8 cellular contexts compared by ENCODE assay signal in the genomic region with DNA sequence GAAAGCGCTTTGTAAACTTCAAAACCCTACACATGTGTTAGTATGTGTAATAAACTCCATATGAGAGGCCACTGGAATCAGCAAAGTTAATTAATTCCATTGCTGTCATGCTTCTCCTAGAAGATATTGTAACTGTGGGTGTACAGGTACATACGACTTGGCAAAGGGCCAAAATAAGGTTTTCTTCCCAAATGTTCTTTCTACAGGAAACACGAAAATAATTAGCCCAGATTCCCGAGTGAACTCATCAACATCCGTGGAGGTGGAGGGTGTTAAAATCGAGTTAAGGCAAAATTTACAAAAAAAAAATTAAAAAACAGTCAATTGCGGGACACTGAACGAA. TPM values are rescaled to one million over a fixed set of nuclear protein-coding genes. Genes with fewer than 3 reads are reported as not detected.
DNase-seq lines count a peak whose midpoint lies in the region; ATAC-seq and TF ChIP-seq lines count a peak whose summit lies in the region.

No MANE protein-coding gene starts in this region.

- H3K56ac ChIP-seq in mesendoderm (ENCODE audit: low read length) = peak overlapping the region; percentile 80

- intact Hi-C loops in aorta (cut with DNase I) = loop anchor here in 1 of 2 donors (10.0 kb wide), 1 partner anchor 196 kb away; a partner anchor contains a TSS
- intact Hi-C loops in sciatic nerve (cut with DNase I) = no loop called here

- H3K27ac ChIP-seq in mesendoderm (ENCODE audit: low read depth, low read length) (peak overlapping the region; percentile 86), aorta (ENCODE audit: low read depth in 1 of 2, low read length in 2 of 2) (no peak overlapping the region)

- H3K27me3 ChIP-seq in BE2C (no peaks in the 10 kb centered on the region), mesendoderm (ENCODE audit: insufficient read depth, low read length, poor library complexity) (no peaks in the 10 kb centered on the region), aorta (ENCODE audit: control insufficient read depth in 1 of 2, insufficient read depth in 2 of 2, low read length in 1 of 2) (no peaks in the 10 kb centered on the region)

- peak overlapping the region; percentile 83 for H3K18ac ChIP-seq in mesendoderm (ENCODE audit: low read length)

- no peak for TF ChIP-seq CTCF in BE2C (IDR thresholded peaks at IDR 0.05; ENCODE audit: low read depth, low read length)

- H3K9ac ChIP-seq in mesendoderm (ENCODE audit: low read length) = peak overlapping the region; percentile 70

- no peak overlapping the region for H2AK5ac ChIP-seq in mesendoderm (ENCODE audit: low read length)

- H3K36me3 ChIP-seq in BE2C = no peaks in the 10 kb centered on the region
- no peaks in the 10 kb centered on the region for H3K36me3 ChIP-seq in mesendoderm (ENCODE audit: control insufficient read depth, insufficient read depth, low read length)
- H3K36me3 ChIP-seq in aorta (ENCODE audit: control insufficient read depth in 1 of 2, insufficient read depth in 2 of 2, low read length in 1 of 2) = no peaks in the 10 kb centered on the region

- H2BK120ac ChIP-seq in mesendoderm (ENCODE audit: low read depth, low read length) = no peak overlapping the region

- H3K4ac ChIP-seq in mesendoderm (ENCODE audit: low read depth, low read length) = peak overlapping the region; percentile 16

- H2BK15ac ChIP-seq in mesendoderm (replicated peaks; ENCODE audit: low read depth) = no peak overlapping the region

- H2BK5ac ChIP-seq in mesendoderm (ENCODE audit: low read length) = no peak overlapping the region

- peak overlapping the region; percentile 80 for H3K4me3 ChIP-seq in BE2C (ENCODE audit: low read depth, low read length)
- H3K4me3 ChIP-seq in mesendoderm (ENCODE audit: low read length) = peak overlapping the region; percentile 44
- peak overlapping the region; percentile 74 to 83 for H3K4me3 ChIP-seq in aorta (ENCODE audit: low read length in 2 of 2)

- H3K4me1 ChIP-seq in BE2C (peaks cover 3% of the 10 kb centered on the region; the same call in 1 of the 2 replicates), mesendoderm (ENCODE audit: control insufficient read depth, low read depth, low read length) (no peaks in the 10 kb centered on the region), aorta (ENCODE audit: control insufficient read depth in 1 of 2, insufficient read depth in 2 of 2, low read length in 2 of 2) (no peaks in the 10 kb centered on the region)

- no CpG with 5 or more reads among the region's 8 CpGs for WGBS in mesendoderm (ENCODE audit: extremely low coverage, insufficient coverage, low lambda C conversion rate)
- 8 to 9% methylated on average over 8 of the region's 8 CpGs for WGBS in aorta, 2 donors

- peak overlapping the region; percentile 82 for H3K4me2 ChIP-seq in mesendoderm (ENCODE audit: low read length)

- ATAC-seq in GM19452 (IDR thresholded peaks at IDR 0.05; ENCODE audit: unreplicated experiment) (peak; percentile 9), aorta (ENCODE audit: low FRiP score) (no peak), GM21447 (IDR thresholded peaks at IDR 0.05; ENCODE audit: unreplicated experiment) (no peak), sciatic nerve (no peak)

- no peak overlapping the region for H4K5ac ChIP-seq in mesendoderm (ENCODE audit: low read length)

- H3K79me2 ChIP-seq in mesendoderm (ENCODE audit: control insufficient read depth, insufficient read depth, low read length) = peaks cover 27% of the 10 kb centered on the region

- no peak overlapping the region for H3K23ac ChIP-seq in mesendoderm (ENCODE audit: low read length)

- no peak overlapping the region for H4K8ac ChIP-seq in mesendoderm (ENCODE audit: low read depth, low read length)

- H3K79me1 ChIP-seq in mesendoderm (ENCODE audit: low read length) = no peaks in the 10 kb centered on the region

- DNase-seq in BE2C = no peak
- DNase-seq in NCI-H460 (ENCODE audit: extremely low read depth, low read depth) = peak; percentile 31
- DNase-seq in cerebellar cortex (ENCODE audit: low spot score) = peak; percentile 47
- DNase-seq in mesendoderm = no peak
- no peak for DNase-seq in aorta
- DNase-seq in sciatic nerve (ENCODE audit: low spot score) = no peak

- H3K9me3 ChIP-seq in BE2C (no peaks in the 10 kb centered on the region), aorta (ENCODE audit: control insufficient read depth, low read length) (no peaks in the 10 kb centered on the region)

RNA-seq across cellular contexts. Expression of a gene that starts 0.6 kb away (rescaled TPM):
- polyA plus RNA-seq in BE2C (2012; ENCODE audit: insufficient read depth, insufficient read length, low read depth) = 1.3 TPM
- total RNA-seq in NCI-H460 (2014; rRNA removed; shearing (Covaris generic)) = 26.2 and 28.5 TPM in 2 replicates
- polyA plus RNA-seq in NCI-H460 (2014; cell fraction: nucleus; rRNA removed) = 110 and 170 TPM in 2 replicates
- 28.7 TPM for polyA plus RNA-seq in mesendoderm (2013, experiment 1 of 2)
- polyA plus RNA-seq in mesendoderm (2013, experiment 2 of 2) = 29.1 TPM
- total RNA-seq in aorta = 10 to 100 TPM; 20.4 to 28.6 TPM
- polyA plus RNA-seq in aorta = 10 to 100 TPM in 1 of 2 donors, 1 to 10 TPM in 1; 8.3 to 13.2 TPM
- total RNA-seq in sciatic nerve = 42.8 TPM

Comparison
In these comparisons a context has a peak if more than half of its experiments do, and no peak if none do; other contexts are left out.
1. DNase-seq: peak in NCI-H460 (single experiment) and cerebellar cortex (single experiment); none in BE2C (single experiment), mesendoderm (single experiment), aorta (0 of 2) and sciatic nerve (single experiment).
2. Peak in every context shown above with its lines, with median percentiles within 50 percentile points of each other: H3K4me3 ChIP-seq.